10 cellular contexts compared by ENCODE assay signal in genomic region chr3:4838621-4839022, GRCh38.
DNase-seq lines count a peak whose midpoint lies in the region; ATAC-seq and TF ChIP-seq lines count a peak whose summit lies in the region.
"Had no signal": no experiment of that assay in that cellular context is flagged by ENCODE, and none has a peak within 500 bp of the region (broad histone marks: within the 10 kb centered on the region; RNA-seq: fewer than 3 reads in every experiment).

No MANE protein-coding gene starts in this region.

- peak; percentile 90 for ATAC-seq in GM18517 (IDR thresholded peaks at IDR 0.05; ENCODE audit: unreplicated experiment)
- peak; percentile 75 for ATAC-seq in GM21360 (IDR thresholded peaks at IDR 0.05; ENCODE audit: unreplicated experiment)
- peak; percentile 78 for ATAC-seq in HG03025 (IDR thresholded peaks at IDR 0.05; ENCODE audit: low FRiP score, unreplicated experiment)
- no peak for ATAC-seq in T-helper 17 cell

- H3K36me3 Mint-ChIP-seq in T-helper 17 cell (ENCODE audit: low read depth), result peaks cover under 1% of the 10 kb centered on the region

- intact Hi-C loops in breast epithelium (cut with DNase I; ENCODE audit: low total_unique reads), result no loop called here

- TF ChIP-seq CTCF in breast epithelium (IDR thresholded peaks at IDR 0.05), result no peak

- no peak for DNase-seq in T-helper 17 cell
- DNase-seq in LoVo (ENCODE audit: low spot score), result no peak
- no peak for DNase-seq in SIG-M5 (lab: John Stamatoyannopoulos, UW)
- no peak for DNase-seq in amniotic stem cell (lab: John Stamatoyannopoulos, UW)
- DNase-seq in breast epithelium (ENCODE audit: low spot score in 2 of 2), result no peak
- DNase-seq: NCI-H1417 had no signal

- no peak overlapping the region for H3K4me3 ChIP-seq in breast epithelium
- H3K4me3 ChIP-seq: BLaER1 treated with 17β-estradiol and CSF1 and Interleukin-3, amounts not matched to agents 10 nM and 100 nM had no signal

- no peaks in the 10 kb centered on the region for H3K27me3 ChIP-seq in breast epithelium

- H3K27me3 Mint-ChIP-seq in T-helper 17 cell, result no peaks in the 10 kb centered on the region

- peak overlapping the region; percentile 100 for H3K27ac Mint-ChIP-seq in T-helper 17 cell

- H3K4me3 Mint-ChIP-seq in T-helper 17 cell, result no peak overlapping the region

- H3K27ac ChIP-seq in breast epithelium, result no peak overlapping the region
- H3K27ac ChIP-seq: BLaER1 treated with 17β-estradiol and CSF1 and Interleukin-3, amounts not matched to agents 10 nM and 100 nM had no signal

- no peaks in the 10 kb centered on the region for H3K36me3 ChIP-seq in breast epithelium

- TF ChIP-seq POLR2A in breast epithelium (IDR thresholded peaks at IDR 0.05), result no peak

- H3K9me3 ChIP-seq in T-helper 17 cell (ENCODE audit: control insufficient read depth, low read length, poor library complexity, severe bottlenecking), result no peaks in the 10 kb centered on the region
- no peaks in the 10 kb centered on the region for H3K9me3 ChIP-seq in breast epithelium
- H3K9me3 ChIP-seq: BLaER1 treated with 17β-estradiol and CSF1 and Interleukin-3, amounts not matched to agents 10 nM and 100 nM had no signal

- no peaks in the 10 kb centered on the region for H3K4me1 ChIP-seq in breast epithelium

- H3K4me1 Mint-ChIP-seq in T-helper 17 cell, result peaks cover 59% of the 10 kb centered on the region
